ENCODE assay signal across 22 cellular contexts in the genomic region with DNA sequence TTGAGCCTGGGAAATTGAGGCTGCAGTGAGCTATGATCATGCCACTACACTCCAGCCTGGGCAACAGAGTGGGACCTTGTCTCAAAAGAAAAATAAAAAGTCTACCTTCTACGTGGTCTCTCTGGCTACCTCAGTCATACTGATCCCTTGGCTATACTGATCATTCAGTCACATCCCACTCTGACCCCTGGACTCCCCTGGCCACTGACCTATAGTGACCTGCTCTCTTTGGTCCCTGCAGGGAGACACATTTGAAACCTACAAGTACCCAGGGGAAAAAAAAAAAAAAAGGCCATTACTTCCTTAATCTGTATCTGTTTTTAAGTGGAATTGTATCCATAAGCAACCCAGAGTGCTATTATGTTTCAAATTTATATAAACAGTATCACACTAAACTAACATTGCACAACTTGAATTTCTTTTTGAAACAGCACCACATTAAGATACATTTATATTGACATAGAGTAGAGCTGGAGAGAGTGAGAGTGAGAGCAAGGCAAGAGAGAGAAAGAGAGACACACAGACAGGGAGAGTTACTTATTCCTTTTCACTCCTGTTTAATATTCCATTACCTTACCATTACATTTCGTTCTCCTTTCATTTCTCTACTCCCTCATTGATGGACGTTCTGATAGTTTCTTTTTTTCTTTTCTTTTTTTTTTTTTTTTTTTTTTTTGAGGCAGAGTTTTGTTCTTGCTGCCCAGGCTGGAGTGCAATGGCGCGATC. TPM values are rescaled to one million over a fixed set of nuclear protein-coding genes. Genes with fewer than 3 reads are reported as not detected.
DNase-seq lines count a peak whose midpoint lies in the region; ATAC-seq and TF ChIP-seq lines count a peak whose summit lies in the region.
"Had no signal": no experiment of that assay in that cellular context is flagged by ENCODE, and none has a peak within 500 bp of the region (broad histone marks: within the 10 kb centered on the region; RNA-seq: fewer than 3 reads in every experiment).

No MANE protein-coding gene starts in this region.

- peaks cover 0 to 6% (median 5%) of the 10 kb centered on the region in 3 donors for H3K4me1 ChIP-seq in esophagus squamous epithelium

- no peaks in the 10 kb centered on the region for H3K9me3 ChIP-seq in esophagus squamous epithelium
- H3K9me3 ChIP-seq: SK-N-SH had no signal

- H3K36me3 ChIP-seq in esophagus squamous epithelium, result no peaks in the 10 kb centered on the region

- ATAC-seq in GM19467 (IDR thresholded peaks at IDR 0.05; ENCODE audit: unreplicated experiment), result no peak

- WGBS in esophagus squamous epithelium, 2 donors, result 69 to 87% methylated on average over 3 to 5 of the region's 5 CpGs

- H3K27ac ChIP-seq in esophagus squamous epithelium, result no peak overlapping the region

- no peaks in the 10 kb centered on the region for H3K27me3 ChIP-seq in esophagus squamous epithelium

- intact Hi-C loops in esophagus squamous epithelium (cut with DNase I), result no loop called here

- no peak for TF ChIP-seq CTCF in esophagus squamous epithelium (IDR thresholded peaks at IDR 0.05)

- DNase-seq in DMS53 (lab: John Stamatoyannopoulos, UW), result peak; percentile 63
- no peak for DNase-seq in DMS53 treated with DMSO at 0.1 percent for 48 hours (lab: John Stamatoyannopoulos, UW; ENCODE audit: unreplicated experiment)
- peak; percentile 60 for DNase-seq in NCI-H2029 treated with DMSO at 0.1 percent for 48 hours (lab: John Stamatoyannopoulos, UW)
- peak; percentile 14 for DNase-seq in fibroblast of peridontal ligament (ENCODE audit: extremely low read depth)
- no peak for DNase-seq in NCI-H748 treated with DMSO at 0.1 percent for 48 hours (lab: John Stamatoyannopoulos, UW)
- DNase-seq in esophagus squamous epithelium (lab: John Stamatoyannopoulos, UW), result no peak
- DNase-seq: 8988T, ACHN, DMS79, EL, GDM1, KBM-7, MM.1S, NCI-H2081, NCI-H2171 treated with DMSO at 0.1 percent for 48 hours, NCI-H345, NCI-H524, NCI-H774, SK-N-SH, SW 1271 had no signal

- no peak for TF ChIP-seq POLR2A in esophagus squamous epithelium (IDR thresholded peaks at IDR 0.05)

- no peak overlapping the region for H3K4me3 ChIP-seq in esophagus squamous epithelium

RNA-seq across cellular contexts. Expression of a gene that starts 23.7 kb away (rescaled TPM):
- total RNA-seq in esophagus squamous epithelium, result 100 to 1,000 TPM in 1 of 4 donors, 10 to 100 TPM in 3; 44.1 to 184 (median 89.1) TPM
- total RNA-seq: HT-29 had no signal

RNA-seq across cellular contexts. Expression of a gene that starts 36.1 kb away (rescaled TPM):
- total RNA-seq in esophagus squamous epithelium, result under 1 TPM in 1 of 4 donors, not detected in 3; 0.09 TPM
- total RNA-seq: HT-29 had no signal

Comparison
In these comparisons a context has a peak if more than half of its experiments do, and no peak if none do; other contexts are left out.
1. DNase-seq: peak in DMS53 (single experiment), NCI-H2029 treated with DMSO at 0.1 percent for 48 hours (single experiment) and fibroblast of peridontal ligament (single experiment); none in DMS53 treated with DMSO at 0.1 percent for 48 hours (single experiment), NCI-H748 treated with DMSO at 0.1 percent for 48 hours (single experiment) and esophagus squamous epithelium (single experiment).